ENCODE assay signal across 1 cellular context in genomic region chr19:37931941-37932655, GRCh38.
TF ChIP-seq lines count a peak whose summit lies in the region.

No MANE protein-coding gene starts in this region.

TF ChIP-seq in H1, 55 proteins besides CTCF, POLR2A, EP300 and RAD21:
- TF ChIP-seq KDM4A (IDR thresholded peaks at IDR 0.05; ENCODE audit: low read depth, low read length, severe bottlenecking) (no peak), SIX5 (IDR thresholded peaks at IDR 0.05; ENCODE audit: low read depth, low read length) (no peak), KDM1A (IDR thresholded peaks at IDR 0.05; ENCODE audit: borderline replicate concordance, low read length) (no peak), CHD2 (IDR thresholded peaks at IDR 0.05; ENCODE audit: low read length) (no peak), JUND (IDR thresholded peaks at IDR 0.05; ENCODE audit: low read length) (peak; percentile 25; the same call in 1 of the 2 replicates), CHD7 (IDR thresholded peaks at IDR 0.05; ENCODE audit: insufficient replicate concordance, low read length) (no peak), E2F6 (IDR thresholded peaks at IDR 0.05) (peak; percentile 92), SP1 (IDR thresholded peaks at IDR 0.05; ENCODE audit: low read depth, low read length) (peak; percentile 34; the same call in 1 of the 2 replicates), JUN (IDR thresholded peaks at IDR 0.05; ENCODE audit: low read depth, low read length) (no peak), SRF (IDR thresholded peaks at IDR 0.05; ENCODE audit: low read depth, low read length) (no peak), NRF1 (IDR thresholded peaks at IDR 0.05; ENCODE audit: low read depth, low read length) (no peak), GABPA (IDR thresholded peaks at IDR 0.05; ENCODE audit: borderline replicate concordance, insufficient read depth, low read length) (no peak), CBX8 (IDR thresholded peaks at IDR 0.05; ENCODE audit: borderline replicate concordance, low read depth, low read length) (no peak), NANOG (IDR thresholded peaks at IDR 0.05; ENCODE audit: insufficient read depth, low read depth, low read length, poor library complexity, severe bottlenecking) (no peak), TBP (IDR thresholded peaks at IDR 0.05; ENCODE audit: low read depth, low read length) (no peak; the same call in 1 of the 2 replicates), MAFK (IDR thresholded peaks at IDR 0.05; ENCODE audit: low read depth, low read length) (no peak), SP4 (IDR thresholded peaks at IDR 0.05; ENCODE audit: low read length) (no peak), CBX5 (IDR thresholded peaks at IDR 0.05; ENCODE audit: low read depth, low read length) (no peak), SIRT6 (IDR thresholded peaks at IDR 0.05; ENCODE audit: low read length) (no peak), POU5F1 (IDR thresholded peaks at IDR 0.05; ENCODE audit: low read depth, low read length) (no peak), RXRA (IDR thresholded peaks at IDR 0.05; ENCODE audit: insufficient read depth, low read depth, low read length) (0 out of 2 replicates have a peak, but pooled peaks have one; percentile 26), GTF2F1 (IDR thresholded peaks at IDR 0.05; ENCODE audit: borderline replicate concordance, low read depth, low read length) (no peak), ZNF274 (IDR thresholded peaks at IDR 0.05; ENCODE audit: borderline replicate concordance, extremely low read depth, low read length) (no peak), SIN3A (conservative IDR thresholded peaks at IDR 0.05 in 1 of 2, IDR thresholded peaks at IDR 0.05 in 1 of 2; ENCODE audit: low read depth in 1 of 2, low read length in 2 of 2) (peak in 1 of 2 experiments; percentile 76; a peak in 1 of 4 replicates), HDAC6 (IDR thresholded peaks at IDR 0.05; ENCODE audit: low read depth, low read length) (no peak), PHF8 (conservative IDR thresholded peaks at IDR 0.05; ENCODE audit: low read depth, low read length) (no peak), CHD1 (IDR thresholded peaks at IDR 0.05; ENCODE audit: low read depth, low read length) (no peak), TCF12 (IDR thresholded peaks at IDR 0.05; ENCODE audit: low read depth, low read length) (no peak), KDM5A (IDR thresholded peaks at IDR 0.05; ENCODE audit: low read length) (no peak), BACH1 (IDR thresholded peaks at IDR 0.05; ENCODE audit: low read length) (no peak), SUZ12 (IDR thresholded peaks at IDR 0.05; ENCODE audit: low read length) (no peak), TAF1 (IDR thresholded peaks at IDR 0.05; ENCODE audit: low read depth, low read length) (peak; percentile 58), TEAD4 (IDR thresholded peaks at IDR 0.05; ENCODE audit: low read depth, low read length) (peak; percentile 98), SAP30 (IDR thresholded peaks at IDR 0.05; ENCODE audit: insufficient read depth, insufficient replicate concordance, low read length) (peak; percentile 43), MAX (IDR thresholded peaks at IDR 0.05) (peak; percentile 91), ASH2L (IDR thresholded peaks at IDR 0.05; ENCODE audit: low read length) (peak; percentile 80), EGR1 (IDR thresholded peaks at IDR 0.05; ENCODE audit: borderline replicate concordance, low read depth, low read length) (no peak), BRCA1 (IDR thresholded peaks at IDR 0.05; ENCODE audit: low read depth, low read length) (no peak), CTBP2 (IDR thresholded peaks at IDR 0.05; ENCODE audit: borderline replicate concordance, insufficient read depth, insufficient read length, low read length) (peak; percentile 86), RNF2 (IDR thresholded peaks at IDR 0.05; ENCODE audit: borderline replicate concordance, low read depth, low read length, missing control alignments, poor library complexity, severe bottlenecking) (no peak), SP2 (IDR thresholded peaks at IDR 0.05; ENCODE audit: low read length) (no peak), POLR2AphosphoS5 (IDR thresholded peaks at IDR 0.05; ENCODE audit: low read depth, low read length) (peak; percentile 23; the same call in 1 of the 2 replicates), HDAC2 (IDR thresholded peaks at IDR 0.05; ENCODE audit: borderline replicate concordance in 1 of 2, low read depth in 2 of 2, low read length in 2 of 2) (peak; percentile 25 to 75; a peak in 2 of 4 replicates), USF2 (IDR thresholded peaks at IDR 0.05; ENCODE audit: low read length) (no peak; the same call in 1 of the 2 replicates), ATF3 (IDR thresholded peaks at IDR 0.05; ENCODE audit: insufficient read depth, low read depth, low read length) (no peak), ATF2 (IDR thresholded peaks at IDR 0.05; ENCODE audit: low read length) (no peak), FOSL1 (IDR thresholded peaks at IDR 0.05; ENCODE audit: insufficient read depth, low read depth, low read length) (no peak), CEBPB (IDR thresholded peaks at IDR 0.05; ENCODE audit: low read depth, low read length) (no peak), EZH2 (IDR thresholded peaks at IDR 0.05; ENCODE audit: low read depth, low read length, severe bottlenecking) (no peak), RBBP5 (IDR thresholded peaks at IDR 0.05; ENCODE audit: borderline replicate concordance, low read depth, low read length) (peak; percentile 96), CREB1 (IDR thresholded peaks at IDR 0.05) (no peak), YY1 (IDR thresholded peaks at IDR 0.05; ENCODE audit: low read depth, low read length) (no peak; the same call in 1 of the 2 replicates), BCL11A (IDR thresholded peaks at IDR 0.05; ENCODE audit: low read depth in 2 of 2, low read length in 2 of 2) (no peak), RFX5 (IDR thresholded peaks at IDR 0.05; ENCODE audit: borderline replicate concordance, low read depth, low read length) (no peak), TAF7 (optimal IDR thresholded peaks at IDR 0.05; ENCODE audit: borderline replicate concordance, low read depth, low read length) (no peak)
